8 cellular contexts compared by ENCODE assay signal in genomic region chr17:65231662-65232335, GRCh38.
DNase-seq lines count a peak whose midpoint lies in the region; ATAC-seq and TF ChIP-seq lines count a peak whose summit lies in the region.

No MANE protein-coding gene starts in this region.

- TF ChIP-seq CTCF in WI38 (IDR thresholded peaks at IDR 0.05; ENCODE audit: low read depth, low read length): peak; percentile 72
- TF ChIP-seq CTCF in endodermal cell (conservative IDR thresholded peaks at IDR 0.05): peak; percentile 87
- peak; percentile 26 for TF ChIP-seq CTCF in mesothelial cell of epicardium (IDR thresholded peaks at IDR 0.05; ENCODE audit: unreplicated experiment)

- H3K27me3 Mint-ChIP-seq in endodermal cell (ENCODE audit: insufficient read depth) (no peaks in the 10 kb centered on the region), mesothelial cell of epicardium (ENCODE audit: low read depth) (peaks cover 4% of the 10 kb centered on the region)

- no peak overlapping the region for H3K9ac ChIP-seq in endodermal cell (ENCODE audit: extremely low read depth, low read length, poor library complexity, severe bottlenecking)

- H3K4me3 ChIP-seq in WI38 (ENCODE audit: low read depth, low read length) (no peak overlapping the region), endodermal cell (ENCODE audit: low read length) (no peak overlapping the region)

- H3K4me1 ChIP-seq in endodermal cell (ENCODE audit: control insufficient read depth, insufficient read depth, low read length): peaks cover 10% of the 10 kb centered on the region

- H3K4me3 Mint-ChIP-seq in endodermal cell (no peak overlapping the region), mesothelial cell of epicardium (no peak overlapping the region)

- no peak overlapping the region for H3K27ac ChIP-seq in endodermal cell (ENCODE audit: low read depth, low read length)

- peaks cover 16% of the 10 kb centered on the region for H3K4me1 Mint-ChIP-seq in endodermal cell
- H3K4me1 Mint-ChIP-seq in mesothelial cell of epicardium: peaks cover 33% of the 10 kb centered on the region

- H3K9me3 Mint-ChIP-seq in endodermal cell: peaks cover 7% of the 10 kb centered on the region
- H3K9me3 Mint-ChIP-seq in mesothelial cell of epicardium: peaks cover 12% of the 10 kb centered on the region

- H3K27ac Mint-ChIP-seq in endodermal cell (no peak overlapping the region), mesothelial cell of epicardium (peak overlapping the region; percentile 55)

- no peaks in the 10 kb centered on the region for H3K36me3 ChIP-seq in endodermal cell (ENCODE audit: control insufficient read depth, insufficient read depth, low read length)

- peaks cover 8% of the 10 kb centered on the region for H3K9me3 ChIP-seq in endodermal cell (ENCODE audit: control insufficient read depth, low read length)

- H3K27me3 ChIP-seq in endodermal cell (ENCODE audit: control insufficient read depth, insufficient read depth, low read length, poor library complexity, severe bottlenecking): no peaks in the 10 kb centered on the region

- 0 to 57% methylated on average over 3 to 8 of the region's 8 CpGs for whole genome bisulfite sequencing in endodermal cell (ENCODE audit: insufficient coverage in 1 of 2, insufficient read length in 1 of 2), 2 experiments

- ATAC-seq in GM21737 (IDR thresholded peaks at IDR 0.05; ENCODE audit: unreplicated experiment): no peak

- H3K36me3 Mint-ChIP-seq in endodermal cell (ENCODE audit: low read depth): no peaks in the 10 kb centered on the region
- no peaks in the 10 kb centered on the region for H3K36me3 Mint-ChIP-seq in mesothelial cell of epicardium

- DNase-seq in DMS153 (lab: John Stamatoyannopoulos, UW) (peak; percentile 42), HCEC 1CT (peak; percentile 92), NCI-H2196 treated with DMSO at 0.1 percent for 48 hours (lab: John Stamatoyannopoulos, UW; ENCODE audit: unreplicated experiment) (peak; percentile 56), endodermal cell (peak; percentile 93), mesothelial cell of epicardium (ENCODE audit: low spot score in 2 of 2, unreplicated experiment in 2 of 2) (peak in 1 of 2 experiments; percentile 33), stromal cell of bone marrow (ENCODE audit: low read depth) (peak; percentile 84)

Comparison
In these comparisons a context has a peak if more than half of its experiments do, and no peak if none do; other contexts are left out.
1. CTCF ChIP-seq: peak in every context shown above with its lines; median percentile 87 in endodermal cell; 72 in WI38; 26 in mesothelial cell of epicardium.